In genomic region chr4:86036729-86037128, GRCh38 we compare ENCODE assay signal across 20 cellular contexts.
DNase-seq lines count a peak whose midpoint lies in the region; TF ChIP-seq lines count a peak whose summit lies in the region.
"Had no signal": no experiment of that assay in that cellular context is flagged by ENCODE, and none has a peak within 500 bp of the region (broad histone marks: within the 10 kb centered on the region; RNA-seq: fewer than 3 reads in every experiment).

No MANE protein-coding gene starts in this region.

- H3K4me1 ChIP-seq in adipocyte (ENCODE audit: control insufficient read depth, insufficient read depth, low read length) (peaks cover 28% of the 10 kb centered on the region), smooth muscle cell (ENCODE audit: low read depth) (no peaks in the 10 kb centered on the region), HAP-1 (no peaks in the 10 kb centered on the region)

- no peaks in the 10 kb centered on the region for H4K20me1 ChIP-seq in smooth muscle cell (ENCODE audit: low read depth)

- H3K27me3 ChIP-seq in adipocyte (replicated peaks; ENCODE audit: control insufficient read depth, insufficient read depth, low read length), result no peaks in the 10 kb centered on the region
- no peaks in the 10 kb centered on the region for H3K27me3 ChIP-seq in smooth muscle cell (ENCODE audit: low read depth)
- no peaks in the 10 kb centered on the region for H3K27me3 ChIP-seq in HAP-1 (ENCODE audit: low read depth)
- H3K27me3 ChIP-seq: right atrium auricular region had no signal

- H3K36me3 ChIP-seq in adipocyte (ENCODE audit: control insufficient read depth, insufficient read depth, low read length, severe bottlenecking) (no peaks in the 10 kb centered on the region), smooth muscle cell (ENCODE audit: low read depth) (no peaks in the 10 kb centered on the region), HAP-1 (replicated peaks) (no peaks in the 10 kb centered on the region)
- H3K36me3 ChIP-seq: right atrium auricular region had no signal

- H3K27ac ChIP-seq in smooth muscle cell (ENCODE audit: low read depth), result peak overlapping the region; percentile 92

- H2AFZ ChIP-seq in smooth muscle cell (ENCODE audit: low read depth), result no peak overlapping the region
- H2AFZ ChIP-seq: GM23338 had no signal

- no peaks in the 10 kb centered on the region for H3K9me3 ChIP-seq in adipocyte (ENCODE audit: control insufficient read depth, low read length)
- H3K9me3 ChIP-seq in smooth muscle cell (replicated peaks; ENCODE audit: low read depth), result no peaks in the 10 kb centered on the region
- no peaks in the 10 kb centered on the region for H3K9me3 ChIP-seq in HAP-1
- H3K9me3 ChIP-seq: right atrium auricular region had no signal

- H3K4me2 ChIP-seq in smooth muscle cell, result peak overlapping the region; percentile 32
- H3K4me2 ChIP-seq: GM23338 had no signal

- H3K9ac ChIP-seq in adipocyte (ENCODE audit: low read length), result no peak overlapping the region
- peak overlapping the region; percentile 71 for H3K9ac ChIP-seq in smooth muscle cell (ENCODE audit: low read depth)

- no peaks in the 10 kb centered on the region for H3F3A ChIP-seq in smooth muscle cell (ENCODE audit: low read depth)

- no peaks in the 10 kb centered on the region for H3K79me2 ChIP-seq in smooth muscle cell (ENCODE audit: low read depth)

- no peak for TF ChIP-seq CTCF in smooth muscle cell (IDR thresholded peaks at IDR 0.05; ENCODE audit: borderline replicate concordance, insufficient read depth, poor library complexity, severe bottlenecking)

- H3K4me3 ChIP-seq in adipocyte (ENCODE audit: low read length) (no peak overlapping the region), smooth muscle cell (no peak overlapping the region), HAP-1 (no peak overlapping the region)
- H3K4me3 ChIP-seq: GM23338, right atrium auricular region had no signal

- peak; percentile 10 for DNase-seq in NCI-H510A treated with DMSO at 0.1 percent for 48 hours (lab: John Stamatoyannopoulos, UW)
- no peak for DNase-seq in NCI-H510A (lab: John Stamatoyannopoulos, UW)
- DNase-seq in adipocyte (ENCODE audit: low read depth), result peak; percentile 55
- peak; percentile 60 for DNase-seq in glomerular endothelial cell (ENCODE audit: extremely low read depth, low read depth, low spot score)
- no peak for DNase-seq in smooth muscle cell (lab: John Stamatoyannopoulos, UW; ENCODE audit: unreplicated experiment)
- no peak for DNase-seq in AG08395 (ENCODE audit: low spot score)
- no peak for DNase-seq in NCI-H1694 treated with DMSO at 0.1 percent for 48 hours (lab: John Stamatoyannopoulos, UW)
- DNase-seq in HAP-1 (ENCODE audit: low spot score in 2 of 2), result no peak
- DNase-seq: 8988T; activated CD4-positive, CD25-positive, alpha-beta regulatory T cell treated with anti-CD3 and anti-CD28 coated beads, Interleukin-2, amount 50 U/mL, for 72 hours; activated CD8-positive, alpha-beta memory T cell treated with anti-CD3 and anti-CD28 coated beads, Interleukin-2, amount 50 U/mL, for 4 hours; activated naive CD4-positive, alpha-beta T cell treated with anti-CD3 and anti-CD28 coated beads for 36 hours; left ventricle myocardium superior; naive thymus-derived CD4-positive, alpha-beta T cell; NCI-H146; NCI-H526 treated with DMSO at 0.1 percent for 48 hours; stimulated activated CD4-positive, alpha-beta T cell treated with anti-CD3 and anti-CD28 coated beads, Interleukin-4, amount 100 ng/mL, for 24 hours; T-helper 17 cell had no signal

- in situ Hi-C loops in HAP-1 (cut with MboI; ENCODE audit: low sequenced_read_pairs), result no loop called here

- WGBS in smooth muscle cell (ENCODE audit: low lambda C conversion rate), result 50% methylated on average over 4 of the region's 4 CpGs

Comparison
In these comparisons a context has a peak if more than half of its experiments do, and no peak if none do; other contexts are left out.
1. DNase-seq: peak in NCI-H510A treated with DMSO at 0.1 percent for 48 hours (single experiment), adipocyte (single experiment) and glomerular endothelial cell (single experiment); none in NCI-H510A (single experiment), smooth muscle cell (single experiment), AG08395 (single experiment), NCI-H1694 treated with DMSO at 0.1 percent for 48 hours (single experiment) and HAP-1 (0 of 2).